8 cellular contexts compared by ENCODE assay signal in the genomic region with DNA sequence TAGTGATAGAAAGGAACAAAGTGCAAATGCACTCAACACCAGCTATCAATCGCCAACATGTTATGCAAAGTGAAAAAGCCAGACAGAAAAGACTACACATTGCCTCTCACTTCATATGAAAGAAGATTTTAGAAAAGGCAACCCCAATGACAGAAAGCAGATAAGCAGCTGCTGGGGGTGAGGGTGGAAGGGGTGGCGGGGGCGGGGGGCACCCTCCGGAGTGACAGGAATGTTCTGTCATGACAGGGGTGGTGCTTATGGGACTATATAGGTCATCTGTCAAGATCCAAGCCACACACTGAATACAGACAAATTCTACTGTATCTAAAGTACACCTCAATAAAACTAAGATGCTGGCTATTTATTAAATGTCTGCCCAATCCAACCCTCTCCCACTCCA. TPM values are rescaled to one million over a fixed set of nuclear protein-coding genes. Genes with fewer than 3 reads are reported as not detected.
A peak's percentile ranks its signal among the peaks of the same experiment; 100 is the strongest.
DNase-seq lines count a peak whose midpoint lies in the region; ATAC-seq and TF ChIP-seq lines count a peak whose summit lies in the region.

No MANE protein-coding gene starts in this region.

- H3K4me1 Mint-ChIP-seq in T-helper 2 cell treated with Interferon-gamma antibody and Interleukin-4, amounts not matched to agents 5 μg/mL and 100 μg/mL, for 36 hours (ENCODE audit: low read depth): peaks cover 90% of the 10 kb centered on the region

- intact Hi-C loops in ascending aorta (cut with DNase I): loop anchor here (1.0 kb wide), 2 partner anchors 10 kb away; a partner anchor contains a TSS

- TF ChIP-seq CTCF in ascending aorta (IDR thresholded peaks at IDR 0.05): no peak

- peaks cover 32 to 49% of the 10 kb centered on the region in 2 donors for H3K36me3 ChIP-seq in ascending aorta

- H3K4me3 ChIP-seq in ascending aorta: peak overlapping the region; percentile 32 to 48

- no peaks in the 10 kb centered on the region for H3K9me3 Mint-ChIP-seq in T-helper 2 cell treated with Interferon-gamma antibody and Interleukin-4, amounts not matched to agents 5 μg/mL and 100 μg/mL, for 36 hours

- ATAC-seq in left lobe of liver: peak; percentile 40
- ATAC-seq in HG03565 (IDR thresholded peaks at IDR 0.05; ENCODE audit: unreplicated experiment): no peak
- ATAC-seq in HG03354 (IDR thresholded peaks at IDR 0.05; ENCODE audit: poor library complexity, severe bottlenecking, unreplicated experiment): no peak

- peak overlapping the region; percentile 75 for H3K27ac Mint-ChIP-seq in T-helper 2 cell treated with Interferon-gamma antibody and Interleukin-4, amounts not matched to agents 5 μg/mL and 100 μg/mL, for 36 hours

- H3K27me3 Mint-ChIP-seq in T-helper 2 cell treated with Interferon-gamma antibody and Interleukin-4, amounts not matched to agents 5 μg/mL and 100 μg/mL, for 36 hours (ENCODE audit: low read depth): no peaks in the 10 kb centered on the region

- H3K4me1 ChIP-seq in ascending aorta: peaks cover 58 to 97% of the 10 kb centered on the region in 2 donors

- peaks cover 81% of the 10 kb centered on the region for H3K36me3 Mint-ChIP-seq in T-helper 2 cell treated with Interferon-gamma antibody and Interleukin-4, amounts not matched to agents 5 μg/mL and 100 μg/mL, for 36 hours (ENCODE audit: low read depth)

- H3K27me3 ChIP-seq in ascending aorta: no peaks in the 10 kb centered on the region

- peak overlapping the region; percentile 66 for H3K4me3 Mint-ChIP-seq in T-helper 2 cell treated with Interferon-gamma antibody and Interleukin-4, amounts not matched to agents 5 μg/mL and 100 μg/mL, for 36 hours

- DNase-seq in T-helper 2 cell treated with Interferon-gamma antibody and Interleukin-4, amounts not matched to agents 5 μg/mL and 100 μg/mL, for 36 hours (ENCODE audit: low spot score): no peak
- DNase-seq in T-helper 2 cell (no peak), ascending aorta (ENCODE audit: low spot score in 2 of 2) (no peak), left lobe of liver (ENCODE audit: low spot score) (no peak), substantia nigra (lab: John Stamatoyannopoulos, UW) (no peak), HUDEP-2 (lab: John Stamatoyannopoulos, UW; ENCODE audit: unreplicated experiment in 76 of 76) (no peak)

- peak overlapping the region; percentile 89 to 93 for H3K27ac ChIP-seq in ascending aorta
- peak overlapping the region; percentile 35 for H3K27ac ChIP-seq in substantia nigra (ENCODE audit: low read depth, low read length, poor library complexity, severe bottlenecking)

- H3K9me3 ChIP-seq in ascending aorta: no peaks in the 10 kb centered on the region

RNA-seq across cellular contexts. Expression of a gene that starts 10.7 kb away (rescaled TPM):
- total RNA-seq in ascending aorta: 216 TPM
- 69.5 TPM for total RNA-seq in left lobe of liver
